8 cellular contexts compared by ENCODE assay signal in the genomic region with DNA sequence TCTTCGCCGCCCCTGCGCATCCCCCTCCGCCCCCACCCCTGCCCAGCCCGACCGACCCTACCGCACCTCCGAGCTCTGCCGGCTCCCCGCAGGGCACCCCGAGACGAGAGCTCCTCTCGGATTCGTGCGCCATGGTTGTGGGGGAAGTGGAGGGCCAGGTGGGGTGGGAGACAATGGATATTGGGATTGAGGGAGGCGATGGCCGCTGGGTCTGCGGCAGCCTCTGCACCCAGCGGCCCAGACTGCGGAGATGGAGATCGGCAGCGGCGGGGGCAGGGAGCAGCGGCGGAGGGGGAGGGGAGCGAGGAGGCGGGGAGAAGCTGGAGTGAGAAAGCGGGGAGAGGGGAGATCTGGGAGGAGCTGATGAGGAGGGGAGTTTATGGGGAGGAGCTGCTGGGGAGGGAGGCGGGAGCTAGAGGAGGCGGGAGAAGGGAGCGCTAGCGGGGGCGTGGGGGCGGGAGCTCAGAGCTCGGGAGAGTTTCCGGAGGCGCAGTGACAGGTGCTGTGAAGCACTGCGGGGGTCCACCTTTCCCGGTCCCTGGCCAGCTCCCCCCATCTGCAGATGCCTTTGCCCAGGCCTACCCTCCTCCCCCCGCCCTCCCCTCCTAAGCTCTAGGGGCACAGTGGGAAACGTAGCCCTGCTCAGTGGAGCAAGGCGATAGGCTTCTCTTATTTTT. TPM values are rescaled to one million over a fixed set of nuclear protein-coding genes. Genes with fewer than 3 reads are reported as not detected.
DNase-seq lines count a peak whose midpoint lies in the region; ATAC-seq and TF ChIP-seq lines count a peak whose summit lies in the region.

A gene (minus strand): TSS at position 352 of the 677 bp plus-strand sequence. CDS start 219 bp downstream, at position 133.

- H3K27me3 Mint-ChIP-seq in chondrocyte (ENCODE audit: low read depth) = peaks cover 2% of the 10 kb centered on the region

- H3K4me1 Mint-ChIP-seq in chondrocyte (ENCODE audit: low read depth) = peaks cover 10% of the 10 kb centered on the region

- no peak for TF ChIP-seq CTCF in chondrocyte (IDR thresholded peaks at IDR 0.05)

- DNase-seq in NCI-H1930 (lab: John Stamatoyannopoulos, UW) = peak; percentile 63 to 79
- DNase-seq in activated CD4-positive, alpha-beta T cell treated with anti-CD3 and anti-CD28 coated beads for 24 hours (ENCODE audit: low read depth in 2 of 2) = peak; percentile 55 to 66
- DNase-seq in chondrocyte (ENCODE audit: low spot score) = no peak
- DNase-seq in kidney tubule cell (ENCODE audit: low spot score) = peak; percentile 57
- DNase-seq in stimulated activated CD4-positive, alpha-beta T cell treated with anti-CD3 and anti-CD28 coated beads, Interleukin-15, amount 100 ng/mL, for 48 hours (ENCODE audit: low read depth in 2 of 2) = peak; percentile 43 to 69

- no peak within 1 kb of the TSS for H3K27ac Mint-ChIP-seq in chondrocyte (ENCODE audit: unreplicated experiment)

- peaks cover 6% of the 10 kb centered on the region for H3K36me3 Mint-ChIP-seq in chondrocyte (ENCODE audit: low read depth)

- peak within 1 kb of the TSS; percentile 82 for H3K4me3 Mint-ChIP-seq in chondrocyte (ENCODE audit: unreplicated experiment)

- ATAC-seq in GM18511 (IDR thresholded peaks at IDR 0.05; ENCODE audit: unreplicated experiment) (peak; percentile 59), GM21423 (IDR thresholded peaks at IDR 0.05; ENCODE audit: unreplicated experiment) (no peak), HG03175 (IDR thresholded peaks at IDR 0.05; ENCODE audit: unreplicated experiment) (no peak)

- H3K9me3 Mint-ChIP-seq in chondrocyte (ENCODE audit: low read depth) = no peaks in the 10 kb centered on the region

RNA-seq across cellular contexts. Expression of the gene that starts here (rescaled TPM):
- 8.7 to 13.1 TPM (median 10.1 TPM) in 3 replicates for total RNA-seq in chondrocyte
